Comparison of ENCODE assay signal across 11 cellular contexts in the genomic region with DNA sequence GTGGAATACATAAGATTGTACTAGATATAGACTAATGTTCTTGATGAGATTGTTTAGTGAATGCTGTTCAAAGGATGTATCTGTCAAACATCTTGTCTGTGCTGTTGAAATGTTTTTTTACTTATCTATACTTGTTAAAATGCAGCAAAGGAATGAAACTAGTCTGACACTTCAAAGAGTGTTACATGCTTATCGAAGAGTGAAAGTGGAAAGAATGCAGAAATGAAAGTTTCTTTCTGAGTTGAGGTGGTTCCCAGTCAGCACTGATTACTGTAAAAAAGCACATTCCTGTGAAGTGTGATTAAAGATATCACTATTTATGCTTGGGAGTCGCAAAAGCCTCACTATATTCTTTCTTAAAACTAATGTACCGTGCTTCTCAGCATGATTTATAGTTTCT.
DNase-seq lines count a peak whose midpoint lies in the region; ATAC-seq and TF ChIP-seq lines count a peak whose summit lies in the region.
"Had no signal": no experiment of that assay in that cellular context is flagged by ENCODE, and none has a peak within 500 bp of the region (broad histone marks: within the 10 kb centered on the region; RNA-seq: fewer than 3 reads in every experiment).

No MANE protein-coding gene starts in this region.

- no peak overlapping the region for H3K4me3 ChIP-seq in Peyer's patch

- peak overlapping the region; percentile 16 for H3K4me3 Mint-ChIP-seq in mesothelial cell of epicardium
- H3K4me3 Mint-ChIP-seq: activated T-helper 1 cell treated with anti-CD3 and anti-CD28 coated beads, Interleukin-12 subunit alpha, Interleukin-12 subunit beta, Interleukin-2, Interleukin-4 antibody, amounts not matched to agents 30 ng/mL and 10 ng/mL and 1 ng/mL, durations not matched to agents 14 hours and 24 hours and 36 hours had no signal

- TF ChIP-seq CTCF in mesothelial cell of epicardium (IDR thresholded peaks at IDR 0.05; ENCODE audit: unreplicated experiment) (no peak), Peyer's patch (IDR thresholded peaks at IDR 0.05) (no peak)

- H3K27me3 Mint-ChIP-seq in mesothelial cell of epicardium (ENCODE audit: low read depth) = no peaks in the 10 kb centered on the region

- intact Hi-C loops in posterior cingulate gyrus (cut with DNase I) = no loop called here

- no peak for DNase-seq in mesothelial cell of epicardium (ENCODE audit: low spot score in 2 of 2, unreplicated experiment in 2 of 2)
- DNase-seq in posterior cingulate gyrus = no peak
- DNase-seq in Peyer's patch = no peak
- DNase-seq in HEK293T (ENCODE audit: extremely low spot score) = no peak
- DNase-seq: foreskin melanocyte, NCI-H1436 had no signal

- H3K9me3 Mint-ChIP-seq in mesothelial cell of epicardium = peaks cover 7% of the 10 kb centered on the region
- H3K9me3 Mint-ChIP-seq: activated T-helper 1 cell treated with anti-CD3 and anti-CD28 coated beads, Interleukin-12 subunit alpha, Interleukin-12 subunit beta, Interleukin-2, Interleukin-4 antibody, amounts not matched to agents 30 ng/mL and 10 ng/mL and 1 ng/mL, durations not matched to agents 14 hours and 24 hours and 36 hours had no signal

- no peak overlapping the region for H3K27ac ChIP-seq in Peyer's patch

- H3K4me1 ChIP-seq in Peyer's patch = no peaks in the 10 kb centered on the region

- TF ChIP-seq POLR2A in Peyer's patch (IDR thresholded peaks at IDR 0.05) = no peak

- H3K36me3 Mint-ChIP-seq in mesothelial cell of epicardium = peaks cover 7% of the 10 kb centered on the region

- ATAC-seq in GM19023 (IDR thresholded peaks at IDR 0.05; ENCODE audit: unreplicated experiment) (peak; percentile 67), GM21825 (IDR thresholded peaks at IDR 0.05; ENCODE audit: unreplicated experiment) (peak; percentile 85), HG03469 (IDR thresholded peaks at IDR 0.05; ENCODE audit: unreplicated experiment) (peak; percentile 88)
- ATAC-seq in activated CD4-positive, CD25-positive, alpha-beta regulatory T cell treated with anti-CD3 and anti-CD28 coated beads, Interleukin-2, amount 50 U/mL, for 24 hours = no peak

- peaks cover 0 to 3% (median 0%) of the 10 kb centered on the region in 4 donors for H3K9me3 ChIP-seq in Peyer's patch

- H3K36me3 ChIP-seq in Peyer's patch = no peaks in the 10 kb centered on the region

- peaks cover 39% of the 10 kb centered on the region for H3K4me1 Mint-ChIP-seq in mesothelial cell of epicardium

- CTCF ChIA-PET in HEK293T (lab: Yijun Ruan, JAX) = no interaction called here

- peak overlapping the region; percentile 88 for H3K27ac Mint-ChIP-seq in mesothelial cell of epicardium
- H3K27ac Mint-ChIP-seq: activated T-helper 1 cell treated with anti-CD3 and anti-CD28 coated beads, Interleukin-12 subunit alpha, Interleukin-12 subunit beta, Interleukin-2, Interleukin-4 antibody, amounts not matched to agents 30 ng/mL and 10 ng/mL and 1 ng/mL, durations not matched to agents 14 hours and 24 hours and 36 hours had no signal

- no peaks in the 10 kb centered on the region for H3K27me3 ChIP-seq in Peyer's patch

- POLR2A ChIA-PET in HEK293T (lab: Yijun Ruan, JAX) = no interaction called here

TF ChIP-seq in HEK293T, 16 proteins besides CTCF, POLR2A, EP300 and RAD21:
- TF ChIP-seq FOXK2 (IDR thresholded peaks at IDR 0.05) (no peak), ELF4 (IDR thresholded peaks at IDR 0.05) (no peak), BHLHE40 (IDR thresholded peaks at IDR 0.05; ENCODE audit: borderline replicate concordance) (no peak), SUZ12 (IDR thresholded peaks at IDR 0.05) (no peak), FOXA1 (IDR thresholded peaks at IDR 0.05) (no peak), TARDBP (IDR thresholded peaks at IDR 0.05) (no peak), ZNF384 (IDR thresholded peaks at IDR 0.05) (no peak), ARNT (IDR thresholded peaks at IDR 0.05) (no peak), NFRKB (IDR thresholded peaks at IDR 0.05) (no peak), FOXM1 (IDR thresholded peaks at IDR 0.05; ENCODE audit: borderline replicate concordance) (no peak), CTBP1 (IDR thresholded peaks at IDR 0.05; ENCODE audit: borderline replicate concordance) (no peak), L3MBTL2 (conservative IDR thresholded peaks at IDR 0.05) (no peak), SP1 (IDR thresholded peaks at IDR 0.05) (no peak), HDGF (IDR thresholded peaks at IDR 0.05; ENCODE audit: borderline replicate concordance) (no peak), LEF1 (IDR thresholded peaks at IDR 0.05; ENCODE audit: borderline replicate concordance) (no peak)
- TF ChIP-seq, protein P1, sequence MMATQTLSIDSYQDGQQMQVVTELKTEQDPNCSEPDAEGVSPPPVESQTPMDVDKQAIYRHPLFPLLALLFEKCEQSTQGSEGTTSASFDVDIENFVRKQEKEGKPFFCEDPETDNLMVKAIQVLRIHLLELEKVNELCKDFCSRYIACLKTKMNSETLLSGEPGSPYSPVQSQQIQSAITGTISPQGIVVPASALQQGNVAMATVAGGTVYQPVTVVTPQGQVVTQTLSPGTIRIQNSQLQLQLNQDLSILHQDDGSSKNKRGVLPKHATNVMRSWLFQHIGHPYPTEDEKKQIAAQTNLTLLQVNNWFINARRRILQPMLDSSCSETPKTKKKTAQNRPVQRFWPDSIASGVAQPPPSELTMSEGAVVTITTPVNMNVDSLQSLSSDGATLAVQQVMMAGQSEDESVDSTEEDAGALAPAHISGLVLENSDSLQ (IDR thresholded peaks at IDR 0.05) = no peak

Comparison
In these comparisons a context has a peak if more than half of its experiments do, and no peak if none do; other contexts are left out.
1. ATAC-seq: peak in GM19023 (single experiment), GM21825 (single experiment) and HG03469 (single experiment); none in activated CD4-positive, CD25-positive, alpha-beta regulatory T cell treated with anti-CD3 and anti-CD28 coated beads, Interleukin-2, amount 50 U/mL, for 24 hours (0 of 2).